ENCODE assay signal across 13 cellular contexts in the genomic region with DNA sequence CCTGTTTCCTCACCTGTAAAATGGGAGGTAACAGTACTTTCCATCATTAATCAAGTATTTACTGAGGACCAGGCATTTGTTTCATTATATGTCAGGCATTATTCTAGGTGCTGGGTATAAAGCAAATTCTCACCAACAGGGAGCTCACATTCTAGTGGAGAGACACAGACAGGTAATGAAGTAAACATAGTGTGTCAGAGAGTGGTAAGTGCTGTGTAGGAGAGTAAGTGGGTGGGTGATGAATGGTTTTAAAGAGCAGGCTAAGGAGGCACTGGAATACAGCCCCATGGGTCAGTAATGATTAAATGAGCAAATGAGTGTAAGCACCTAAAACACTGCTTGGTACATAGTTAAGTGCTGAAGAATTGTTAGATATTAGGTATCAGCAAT.
A peak's percentile ranks its signal among the peaks of the same experiment; 100 is the strongest.
DNase-seq lines count a peak whose midpoint lies in the region; ATAC-seq and TF ChIP-seq lines count a peak whose summit lies in the region.
"Had no signal": no experiment of that assay in that cellular context is flagged by ENCODE, and none has a peak within 500 bp of the region (broad histone marks: within the 10 kb centered on the region; RNA-seq: fewer than 3 reads in every experiment).

No MANE protein-coding gene starts in this region.

- no peaks in the 10 kb centered on the region for H3K27me3 Mint-ChIP-seq in activated T-cell treated with anti-CD3 and anti-CD28 coated beads, Interleukin-2, amount 50 U/mL, for 72 hours (ENCODE audit: low read depth)
- H3K27me3 Mint-ChIP-seq in activated T-cell treated with anti-CD3 and anti-CD28 coated beads, Interleukin-2, amount 50 U/mL, for 24 hours: no peaks in the 10 kb centered on the region

- no peak for TF ChIP-seq CTCF in PC-9 (conservative IDR thresholded peaks at IDR 0.05)
- TF ChIP-seq CTCF in hepatocyte (IDR thresholded peaks at IDR 0.05; ENCODE audit: poor library complexity): no peak

- no TSS peak for BruUV-seq in PC-9 (replicated peaks; lab: Mats Ljungman, UMichigan)

- peak overlapping the region in 1 of 2 donors; percentile 50 for H3K4me3 Mint-ChIP-seq in activated T-cell treated with anti-CD3 and anti-CD28 coated beads, Interleukin-2, amount 50 U/mL, for 72 hours
- H3K4me3 Mint-ChIP-seq in activated T-cell treated with anti-CD3 and anti-CD28 coated beads, Interleukin-2, amount 50 U/mL, for 24 hours: no peak overlapping the region
- H3K4me3 Mint-ChIP-seq: HFFc6 had no signal

- H3K9me2 ChIP-seq in PC-9 (ENCODE audit: insufficient read depth) (no peaks in the 10 kb centered on the region), hepatocyte (replicated peaks; ENCODE audit: insufficient read depth) (no peaks in the 10 kb centered on the region)

- no peaks in the 10 kb centered on the region for H4K20me1 ChIP-seq in PC-9 (ENCODE audit: insufficient read depth)
- no peaks in the 10 kb centered on the region for H4K20me1 ChIP-seq in hepatocyte (ENCODE audit: insufficient read depth, poor library complexity, severe bottlenecking)

- no peak overlapping the region for H3K27ac Mint-ChIP-seq in activated T-cell treated with anti-CD3 and anti-CD28 coated beads, Interleukin-2, amount 50 U/mL, for 72 hours
- H3K27ac Mint-ChIP-seq in activated T-cell treated with anti-CD3 and anti-CD28 coated beads, Interleukin-2, amount 50 U/mL, for 24 hours: no peak overlapping the region
- H3K27ac Mint-ChIP-seq: HFFc6 had no signal

- ATAC-seq in activated T-cell treated with anti-CD3 and anti-CD28 coated beads, Interleukin-2, amount 50 U/mL, for 72 hours (replicated peaks in 1 of 2): peak; percentile 42 to 45

- H3K27me3 ChIP-seq in PC-9 (ENCODE audit: insufficient read depth, low read depth) (no peaks in the 10 kb centered on the region), hepatocyte (no peaks in the 10 kb centered on the region)
- H3K27me3 ChIP-seq: ovary had no signal

- no peaks in the 10 kb centered on the region for H3K36me3 Mint-ChIP-seq in activated T-cell treated with anti-CD3 and anti-CD28 coated beads, Interleukin-2, amount 50 U/mL, for 72 hours (ENCODE audit: insufficient read depth in 2 of 2)
- no peaks in the 10 kb centered on the region for H3K36me3 Mint-ChIP-seq in activated T-cell treated with anti-CD3 and anti-CD28 coated beads, Interleukin-2, amount 50 U/mL, for 24 hours (ENCODE audit: low read depth)

- POLR2A ChIA-PET in PC-9 (lab: Charles Lee; ENCODE audit: unreplicated experiment): interaction anchor here (0.5 to 0.6 kb wide), 3 partner anchors 22 to 491 kb away, joined by 5 to 7 read pairs (median 5); no protein-coding TSS in a partner anchor

- H3K79me2 ChIP-seq in PC-9 (ENCODE audit: low read depth) (0 out of 2 replicates have a peak, but pooled peaks cover 3% of the 10 kb centered on the region), hepatocyte (no peaks in the 10 kb centered on the region)

- H2AFZ ChIP-seq in PC-9 (no peak overlapping the region), hepatocyte (no peak overlapping the region)

- no peak for DNase-seq in activated T-cell treated with anti-CD3 and anti-CD28 coated beads, Interleukin-2, amount 50 U/mL, for 72 hours
- DNase-seq in activated T-cell treated with anti-CD3 and anti-CD28 coated beads, Interleukin-2, amount 50 U/mL, for 24 hours: no peak
- DNase-seq in PC-9 (no peak), hepatocyte (ENCODE audit: low spot score) (no peak), substantia nigra (lab: John Stamatoyannopoulos, UW) (no peak), cerebellar cortex (ENCODE audit: low spot score) (no peak), dedifferentiated amniotic fluid mesenchymal stem cell (ENCODE audit: extremely low spot score) (no peak)
- DNase-seq in activated naive CD4-positive, alpha-beta T cell treated with Interleukin-2 at 50 U/mL for 16 hours: no peak
- DNase-seq: Caco-2, HFFc6, NCI-H1092 treated with DMSO at 0.1 percent for 48 hours, NCI-H2171, ovary had no signal

- H3K9me3 ChIP-seq in PC-9 (ENCODE audit: insufficient read depth, low read depth) (no peaks in the 10 kb centered on the region), hepatocyte (ENCODE audit: low read depth) (no peaks in the 10 kb centered on the region)
- H3K9me3 ChIP-seq: Caco-2, ovary had no signal

- H3K4me2 ChIP-seq in PC-9: 0 out of 2 replicates have a peak overlapping the region, but pooled peaks have one; percentile 10
- no peak overlapping the region for H3K4me2 ChIP-seq in hepatocyte

- H3K36me3 ChIP-seq in PC-9 (ENCODE audit: low read depth) (no peaks in the 10 kb centered on the region), hepatocyte (replicated peaks; ENCODE audit: insufficient read depth, low read depth) (no peaks in the 10 kb centered on the region)
- H3K36me3 ChIP-seq: ovary had no signal

- H3K27ac ChIP-seq in PC-9 (0 out of 2 replicates have a peak overlapping the region, but pooled peaks have one; percentile 4), hepatocyte (peak overlapping the region; percentile 18), substantia nigra (ENCODE audit: low read depth, low read length, poor library complexity, severe bottlenecking) (peak overlapping the region; percentile 4)
- H3K27ac ChIP-seq: ovary had no signal

- H3K4me1 ChIP-seq in PC-9 (replicated peaks; ENCODE audit: insufficient read depth): peaks cover 68% of the 10 kb centered on the region
- H3K4me1 ChIP-seq in hepatocyte (ENCODE audit: insufficient read depth): peaks cover 32% of the 10 kb centered on the region

- H3K4me3 ChIP-seq in PC-9: no peak overlapping the region
- H3K4me3 ChIP-seq in hepatocyte: no peak overlapping the region
- H3K4me3 ChIP-seq: ovary had no signal

- intact Hi-C loops in PC-9 (cut with micrococcal nuclease; ENCODE audit: unreplicated experiment): no loop called here

- H3K4me1 Mint-ChIP-seq in activated T-cell treated with anti-CD3 and anti-CD28 coated beads, Interleukin-2, amount 50 U/mL, for 72 hours (ENCODE audit: low read depth): peaks cover 26% of the 10 kb centered on the region
- H3K4me1 Mint-ChIP-seq in activated T-cell treated with anti-CD3 and anti-CD28 coated beads, Interleukin-2, amount 50 U/mL, for 24 hours (ENCODE audit: low read depth): peaks cover 25% of the 10 kb centered on the region

- CTCF ChIA-PET in PC-9 (lab: Charles Lee): interaction anchor here (1.0 to 2.9 kb wide), 2 partner anchors 25 to 151 kb away, joined by 3 to 18 read pairs; no protein-coding TSS in a partner anchor

- no peaks in the 10 kb centered on the region for H3K9me3 Mint-ChIP-seq in activated T-cell treated with anti-CD3 and anti-CD28 coated beads, Interleukin-2, amount 50 U/mL, for 72 hours
- no peaks in the 10 kb centered on the region for H3K9me3 Mint-ChIP-seq in activated T-cell treated with anti-CD3 and anti-CD28 coated beads, Interleukin-2, amount 50 U/mL, for 24 hours
- H3K9me3 Mint-ChIP-seq: HFFc6 had no signal

- H3F3A ChIP-seq in PC-9 (ENCODE audit: insufficient read depth, low read depth): peaks cover 17% of the 10 kb centered on the region
